In genomic region chr19:56477429-56478338, GRCh38 we compare ENCODE assay signal across 8 cellular contexts. TPM values are rescaled to one million over a fixed set of nuclear protein-coding genes. Genes with fewer than 3 reads are reported as not detected.
DNase-seq lines count a peak whose midpoint lies in the region; ATAC-seq and TF ChIP-seq lines count a peak whose summit lies in the region.

No MANE protein-coding gene starts in this region.

- POLR2A ChIA-PET in AG04450 (lab: Yijun Ruan, JAX): no interaction called here
- POLR2A ChIA-PET in activated CD4-positive, alpha-beta T cell treated with anti-CD3 and anti-CD28 coated beads, Interleukin-2, amount 10 ng/mL, durations not matched to agents 7 days and 5 days (lab: Charles Lee): no interaction called here

- H3K4me2 ChIP-seq in KMS-11: peak overlapping the region; percentile 16; the same call in 1 of the 2 replicates

- H3K36me3 Mint-ChIP-seq in activated CD4-positive, alpha-beta T cell treated with anti-CD3 and anti-CD28 coated beads, Interleukin-2, amount 10 ng/mL, durations not matched to agents 7 days and 5 days (ENCODE audit: low read depth): peaks cover 15% of the 10 kb centered on the region
- peaks cover 10% of the 10 kb centered on the region for H3K36me3 Mint-ChIP-seq in chondrocyte (ENCODE audit: low read depth)

- ATAC-seq in left lobe of liver: peak; percentile 94
- ATAC-seq in GM18517 (IDR thresholded peaks at IDR 0.05; ENCODE audit: unreplicated experiment): no peak

- H3K27ac ChIP-seq in AG04450 (ENCODE audit: low read depth, low read length): peak overlapping the region; percentile 78
- peak overlapping the region; percentile 31; the same call in 1 of the 2 replicates for H3K27ac ChIP-seq in KMS-11
- peak overlapping the region; percentile 66 to 98 (median 93) for H3K27ac ChIP-seq in dorsolateral prefrontal cortex

- H3K4me1 Mint-ChIP-seq in activated CD4-positive, alpha-beta T cell treated with anti-CD3 and anti-CD28 coated beads, Interleukin-2, amount 10 ng/mL, durations not matched to agents 7 days and 5 days: peaks cover 17% of the 10 kb centered on the region
- no peaks in the 10 kb centered on the region for H3K4me1 Mint-ChIP-seq in chondrocyte (ENCODE audit: low read depth)

- peak overlapping the region; percentile 83 for H2AFZ ChIP-seq in KMS-11 (ENCODE audit: low read depth)

- H3K27me3 ChIP-seq in AG04450 (ENCODE audit: control insufficient read depth, insufficient read depth, low read length): no peaks in the 10 kb centered on the region
- no peaks in the 10 kb centered on the region; the same call in 1 of the 2 replicates for H3K27me3 ChIP-seq in KMS-11 (ENCODE audit: insufficient read depth, low read depth)
- H3K27me3 ChIP-seq in dorsolateral prefrontal cortex: no peaks in the 10 kb centered on the region

- intact Hi-C loops in dorsolateral prefrontal cortex (cut with DNase I): loop anchor here (1.0 to 10.0 kb wide), 6 partner anchors 30 to 163 kb away; partner anchors contain the start of genes ZNF583 (in 2 of the 2), ZNF471 (in 1 of the 2), ZNF71 (in 1 of the 2) and ZSCAN5A (in 1 of the 2)

- CTCF ChIA-PET in AG04450 (lab: Charles Lee): no interaction called here
- CTCF ChIA-PET in activated CD4-positive, alpha-beta T cell treated with anti-CD3 and anti-CD28 coated beads, Interleukin-2, amount 10 ng/mL, durations not matched to agents 7 days and 5 days (lab: Charles Lee): no interaction called here

- peaks cover 62% of the 10 kb centered on the region for H3K9me3 Mint-ChIP-seq in activated CD4-positive, alpha-beta T cell treated with anti-CD3 and anti-CD28 coated beads, Interleukin-2, amount 10 ng/mL, durations not matched to agents 7 days and 5 days
- peaks cover 73% of the 10 kb centered on the region for H3K9me3 Mint-ChIP-seq in chondrocyte (ENCODE audit: low read depth)

- H3K9ac ChIP-seq in KMS-11: peak overlapping the region; percentile 44; the same call in 1 of the 2 replicates

- peak overlapping the region; percentile 88 for H3K4me3 Mint-ChIP-seq in activated CD4-positive, alpha-beta T cell treated with anti-CD3 and anti-CD28 coated beads, Interleukin-2, amount 10 ng/mL, durations not matched to agents 7 days and 5 days
- H3K4me3 Mint-ChIP-seq in chondrocyte (ENCODE audit: unreplicated experiment): no peak overlapping the region

- DNase-seq in AG04450 (ENCODE audit: low read depth, low spot score): peak; percentile 74
- DNase-seq in activated CD4-positive, alpha-beta T cell treated with anti-CD3 and anti-CD28 coated beads, Interleukin-2, amount 10 ng/mL, durations not matched to agents 7 days and 5 days: peak; percentile 75
- DNase-seq in dorsolateral prefrontal cortex: peak; percentile 87 to 95 (median 92)
- DNase-seq in left lobe of liver (ENCODE audit: low spot score): peak; percentile 84
- DNase-seq in stimulated activated CD4-positive, alpha-beta T cell treated with anti-CD3 and anti-CD28 coated beads, Interleukin-4, amount 100 ng/mL, for 1 hour: peak; percentile 63
- no peak for DNase-seq in chondrocyte (ENCODE audit: low spot score)

- peak overlapping the region; percentile 84 for H3K4me3 ChIP-seq in AG04450 (ENCODE audit: low read depth, low read length)
- no peak overlapping the region for H3K4me3 ChIP-seq in KMS-11 (IDR thresholded peaks at IDR 0.05; ENCODE audit: insufficient read depth, low read depth, low read length)
- peak overlapping the region; percentile 47 to 98 (median 85) for H3K4me3 ChIP-seq in dorsolateral prefrontal cortex

- H4K20me1 ChIP-seq in KMS-11 (ENCODE audit: insufficient read depth): no peaks in the 10 kb centered on the region

- H3K4me1 ChIP-seq in KMS-11 (ENCODE audit: low read depth, poor library complexity, severe bottlenecking): no peaks in the 10 kb centered on the region

- H3K9me3 ChIP-seq in AG04450 (ENCODE audit: control insufficient read depth, insufficient read depth, low read length): peaks cover 33% of the 10 kb centered on the region

- no peaks in the 10 kb centered on the region for H3K79me2 ChIP-seq in KMS-11 (ENCODE audit: insufficient read depth, low read depth)

- no peak for TF ChIP-seq CTCF in AG04450 (IDR thresholded peaks at IDR 0.05; ENCODE audit: low read depth, low read length)
- TF ChIP-seq CTCF in KMS-11 (conservative IDR thresholded peaks at IDR 0.05; ENCODE audit: low read depth, low read length): no peak
- peak in 10 of 56 donors; percentile 7 to 34 (median 21) for TF ChIP-seq CTCF in dorsolateral prefrontal cortex (IDR thresholded peaks at IDR 0.05 in 54 of 56, conservative IDR thresholded peaks at IDR 0.05 in 2 of 56; ENCODE audit: low read depth in 1 of 56, partially characterized antibody in 56 of 56)
- no peak for TF ChIP-seq CTCF in chondrocyte (IDR thresholded peaks at IDR 0.05)

- peak overlapping the region; percentile 93 for H3K27ac Mint-ChIP-seq in activated CD4-positive, alpha-beta T cell treated with anti-CD3 and anti-CD28 coated beads, Interleukin-2, amount 10 ng/mL, durations not matched to agents 7 days and 5 days
- no peak overlapping the region for H3K27ac Mint-ChIP-seq in chondrocyte (ENCODE audit: unreplicated experiment)

- no peaks in the 10 kb centered on the region for H3K36me3 ChIP-seq in KMS-11 (ENCODE audit: insufficient read depth)

- peaks cover 3% of the 10 kb centered on the region for H3K27me3 Mint-ChIP-seq in activated CD4-positive, alpha-beta T cell treated with anti-CD3 and anti-CD28 coated beads, Interleukin-2, amount 10 ng/mL, durations not matched to agents 7 days and 5 days
- no peaks in the 10 kb centered on the region for H3K27me3 Mint-ChIP-seq in chondrocyte (ENCODE audit: low read depth)

RNA-seq across cellular contexts. Expression of gene ZNF667, which starts 0.5 kb away (rescaled TPM):
- polyA plus RNA-seq in AG04450 (2011; rRNA removed): 3.4 and 4.4 TPM in 2 replicates
- polyA minus RNA-seq in AG04450 (2011; rRNA and poly(A)+ RNA removed): 3.0 and 3.8 TPM in 2 replicates
- total RNA-seq in activated CD4-positive, alpha-beta T cell treated with anti-CD3 and anti-CD28 coated beads, Interleukin-2, amount 10 ng/mL, durations not matched to agents 7 days and 5 days: 1 to 10 TPM in 1 of 2 experiments, under 1 TPM in 1; 1.00 to 1.0 TPM
- 10 to 100 TPM; 22.3 to 51.3 (median 33.3) TPM for total RNA-seq in dorsolateral prefrontal cortex
- 0.63 TPM for total RNA-seq in left lobe of liver
- not detected in 3 replicates for total RNA-seq in chondrocyte

RNA-seq across cellular contexts. Expression of gene ZNF471, which starts 30.0 kb away (rescaled TPM):
- 4.4 and 5.6 TPM in 2 replicates for polyA plus RNA-seq in AG04450 (2011; rRNA removed)
- 2.4 and 4.3 TPM in 2 replicates for polyA minus RNA-seq in AG04450 (2011; rRNA and poly(A)+ RNA removed)
- 1 to 10 TPM; 1.1 to 1.5 TPM for total RNA-seq in activated CD4-positive, alpha-beta T cell treated with anti-CD3 and anti-CD28 coated beads, Interleukin-2, amount 10 ng/mL, durations not matched to agents 7 days and 5 days
- total RNA-seq in dorsolateral prefrontal cortex (10 to 100 TPM; 17.4 to 50.0 (median 29.5) TPM), left lobe of liver (1.3 TPM), chondrocyte (0.02 TPM in 1 of 3 replicates, not detected in the others)

Comparison
In these comparisons a context has a peak if more than half of its experiments do, and no peak if none do; other contexts are left out.
1. H3K27ac ChIP-seq: peak in every context shown above with its lines; median percentile 93 in dorsolateral prefrontal cortex; 78 in AG04450; 31 in KMS-11.
2. RNA of gene ZNF667, which starts 0.5 kb away (total RNA-seq): 22.3 to 51.3 TPM in dorsolateral prefrontal cortex; 1.00 to 1.0 TPM in activated CD4-positive, alpha-beta T cell treated with anti-CD3 and anti-CD28 coated beads, Interleukin-2, amount 10 ng/mL, durations not matched to agents 7 days and 5 days, 0.63 TPM in left lobe of liver (single experiment) and not detected in chondrocyte; every median in the first group is over 10 times any median in the second.